21 cellular contexts compared by ENCODE assay signal in genomic region chr3:12960497-12960896, GRCh38.
DNase-seq lines count a peak whose midpoint lies in the region; FAIRE-seq and TF ChIP-seq lines count a peak whose summit lies in the region.
"Had no signal": no experiment of that assay in that cellular context is flagged by ENCODE, and none has a peak within 500 bp of the region (broad histone marks: within the 10 kb centered on the region; RNA-seq: fewer than 3 reads in every experiment).

No MANE protein-coding gene starts in this region.

- FAIRE-seq in GM12892 (lab: Jason Lieb, UNC): no peak
- FAIRE-seq: G401.6 had no signal

- peaks cover 0 to 33% (median 0%) of the 10 kb centered on the region in 11 experiments; a peak in 5 of 22 replicates for H3K36me3 ChIP-seq in BLaER1 treated with 17β-estradiol and CSF1 and Interleukin-3, amounts not matched to agents 10 nM and 100 nM
- H3K36me3 ChIP-seq: cardiac muscle cell had no signal

- H3K9me3 Mint-ChIP-seq in IgD-negative memory B cell: no peaks in the 10 kb centered on the region
- H3K9me3 Mint-ChIP-seq in dendritic cell treated with granulocyte-macrophage colony-stimulating factor and Interleukin-4, amounts not matched to agents 40 ng/mL and 50 ng/mL, for 4 days: no peaks in the 10 kb centered on the region
- H3K9me3 Mint-ChIP-seq in nephron progenitor cell: no peaks in the 10 kb centered on the region
- H3K9me3 Mint-ChIP-seq in type B pancreatic cell: no peaks in the 10 kb centered on the region
- H3K9me3 Mint-ChIP-seq: activated naive CD8-positive, alpha-beta T cell treated with anti-CD3 and anti-CD28 coated beads, Interleukin-2, amount 50 U/mL, for 24 hours had no signal

- no peak for TF ChIP-seq CTCF in nephron progenitor cell (IDR thresholded peaks at IDR 0.05)
- TF ChIP-seq CTCF in type B pancreatic cell (conservative IDR thresholded peaks at IDR 0.05): no peak

- no peaks in the 10 kb centered on the region for H3K27me3 ChIP-seq in BLaER1 treated with 17β-estradiol and CSF1 and Interleukin-3, amounts not matched to agents 10 nM and 100 nM
- H3K27me3 ChIP-seq: cardiac muscle cell, hepatocyte, testis had no signal

- H3K4me2 ChIP-seq in BLaER1 treated with 17β-estradiol and CSF1 and Interleukin-3, amounts not matched to agents 10 nM and 100 nM: peak overlapping the region; percentile 96 to 100 (median 99)
- H3K4me2 ChIP-seq: hepatocyte had no signal

- TF ChIP-seq POLR2A in GM12892 (IDR thresholded peaks at IDR 0.05; ENCODE audit: low read depth, low read length): no peak

- H3K9ac ChIP-seq in BLaER1 treated with 17β-estradiol and CSF1 and Interleukin-3, amounts not matched to agents 10 nM and 100 nM: peak overlapping the region in 9 of 11 experiments; percentile 22 to 83 (median 64); a peak in 17 of 22 replicates
- H3K9ac ChIP-seq: parathyroid adenoma had no signal

- DNase-seq in nephron progenitor cell (no peak), GM12892 (ENCODE audit: insufficient read length) (no peak), UCSD-AML1 (lab: John Stamatoyannopoulos, UW; ENCODE audit: unreplicated experiment) (no peak), type B pancreatic cell (ENCODE audit: extremely low spot score, unreplicated experiment) (no peak), KBM-7 (no peak)
- DNase-seq: activated CD4-positive, alpha-beta T cell treated with anti-CD3 and anti-CD28 coated beads for 36 hours; activated CD8-positive, alpha-beta memory T cell treated with anti-CD3 and anti-CD28 coated beads, Interleukin-2, amount 50 U/mL, for 48 hours; activated naive CD8-positive, alpha-beta T cell treated with anti-CD3 and anti-CD28 coated beads, Interleukin-2, amount 50 U/mL, for 24 hours; effector CD8-positive, alpha-beta T cell; NCI-H1930; NCI-H446 treated with DMSO at 0.1 percent for 48 hours; SHP77 treated with DMSO at 0.1 percent for 48 hours; stimulated activated CD4-positive, alpha-beta T cell treated with anti-CD3 and anti-CD28 coated beads, Interleukin-4, amount 100 ng/mL, for 24 hours; testis had no signal

- H3K4me1 Mint-ChIP-seq in IgD-negative memory B cell (peaks cover 61 to 85% (median 73%) of the 10 kb centered on the region in 3 donors), nephron progenitor cell (peaks cover 51% of the 10 kb centered on the region), type B pancreatic cell (ENCODE audit: unreplicated experiment) (peaks cover 45% of the 10 kb centered on the region)
- peaks cover 100% of the 10 kb centered on the region for H3K4me1 Mint-ChIP-seq in dendritic cell treated with granulocyte-macrophage colony-stimulating factor and Interleukin-4, amounts not matched to agents 40 ng/mL and 50 ng/mL, for 4 days (ENCODE audit: low read depth)

- in situ Hi-C loops in KBM-7 (cut with MboI; ENCODE audit: low pct_unique_long_range_greater_than_20kb, low sequenced_read_pairs): no loop called here

- H3K4me3 Mint-ChIP-seq in IgD-negative memory B cell (peak overlapping the region; percentile 52 to 94 (median 78)), nephron progenitor cell (no peak overlapping the region), type B pancreatic cell (no peak overlapping the region)
- H3K4me3 Mint-ChIP-seq in dendritic cell treated with granulocyte-macrophage colony-stimulating factor and Interleukin-4, amounts not matched to agents 40 ng/mL and 50 ng/mL, for 4 days: peak overlapping the region; percentile 55
- H3K4me3 Mint-ChIP-seq: activated CD4-positive, alpha-beta T cell treated with anti-CD3 and anti-CD28 coated beads for 36 hours; activated naive CD8-positive, alpha-beta T cell treated with anti-CD3 and anti-CD28 coated beads, Interleukin-2, amount 50 U/mL, for 24 hours had no signal

- H3K4me3 ChIP-seq in BLaER1 treated with 17β-estradiol and CSF1 and Interleukin-3, amounts not matched to agents 10 nM and 100 nM: peak overlapping the region in 8 of 10 experiments; percentile 28 to 57 (median 44); a peak in 14 of 20 replicates
- H3K4me3 ChIP-seq: cardiac muscle cell, hepatocyte, testis had no signal

- H3K27ac Mint-ChIP-seq in IgD-negative memory B cell (peak overlapping the region; percentile 13 to 81 (median 74)), nephron progenitor cell (peak overlapping the region; percentile 85), type B pancreatic cell (no peak overlapping the region)
- H3K27ac Mint-ChIP-seq in dendritic cell treated with granulocyte-macrophage colony-stimulating factor and Interleukin-4, amounts not matched to agents 40 ng/mL and 50 ng/mL, for 4 days: peak overlapping the region; percentile 87
- H3K27ac Mint-ChIP-seq: activated CD4-positive, alpha-beta T cell treated with anti-CD3 and anti-CD28 coated beads for 36 hours; activated naive CD8-positive, alpha-beta T cell treated with anti-CD3 and anti-CD28 coated beads, Interleukin-2, amount 50 U/mL, for 24 hours had no signal

- H3K27me3 Mint-ChIP-seq in IgD-negative memory B cell: no peaks in the 10 kb centered on the region
- H3K27me3 Mint-ChIP-seq in dendritic cell treated with granulocyte-macrophage colony-stimulating factor and Interleukin-4, amounts not matched to agents 40 ng/mL and 50 ng/mL, for 4 days: no peaks in the 10 kb centered on the region
- no peaks in the 10 kb centered on the region for H3K27me3 Mint-ChIP-seq in nephron progenitor cell (ENCODE audit: low read depth, poor library complexity)
- H3K27me3 Mint-ChIP-seq in type B pancreatic cell: no peaks in the 10 kb centered on the region
- H3K27me3 Mint-ChIP-seq: activated CD4-positive, alpha-beta T cell treated with anti-CD3 and anti-CD28 coated beads for 36 hours; activated naive CD8-positive, alpha-beta T cell treated with anti-CD3 and anti-CD28 coated beads, Interleukin-2, amount 50 U/mL, for 24 hours had no signal

- peak overlapping the region in 10 of 11 experiments; percentile 5 to 91 (median 80); a peak in 18 of 22 replicates for H3K27ac ChIP-seq in BLaER1 treated with 17β-estradiol and CSF1 and Interleukin-3, amounts not matched to agents 10 nM and 100 nM
- H3K27ac ChIP-seq: cardiac muscle cell, hepatocyte, parathyroid adenoma, testis had no signal

- peaks cover 55 to 100% (median 98%) of the 10 kb centered on the region in 11 experiments for H4K20me1 ChIP-seq in BLaER1 treated with 17β-estradiol and CSF1 and Interleukin-3, amounts not matched to agents 10 nM and 100 nM

- H3K4me1 ChIP-seq in BLaER1 treated with 17β-estradiol and CSF1 and Interleukin-3, amounts not matched to agents 10 nM and 100 nM: peaks cover 100% of the 10 kb centered on the region in 10 experiments

- peaks cover 1% of the 10 kb centered on the region for H3K36me3 Mint-ChIP-seq in IgD-negative memory B cell
- peaks cover 62% of the 10 kb centered on the region for H3K36me3 Mint-ChIP-seq in dendritic cell treated with granulocyte-macrophage colony-stimulating factor and Interleukin-4, amounts not matched to agents 40 ng/mL and 50 ng/mL, for 4 days (ENCODE audit: low read depth)
- H3K36me3 Mint-ChIP-seq in nephron progenitor cell (ENCODE audit: low read depth): no peaks in the 10 kb centered on the region
- no peaks in the 10 kb centered on the region for H3K36me3 Mint-ChIP-seq in type B pancreatic cell

- no peaks in the 10 kb centered on the region for H3K9me3 ChIP-seq in BLaER1 treated with 17β-estradiol and CSF1 and Interleukin-3, amounts not matched to agents 10 nM and 100 nM (replicated peaks in 1 of 11)
- H3K9me3 ChIP-seq: testis had no signal

- intact Hi-C loops in dendritic cell treated with granulocyte-macrophage colony-stimulating factor and Interleukin-4, amounts not matched to agents 40 ng/mL and 50 ng/mL, for 4 days (cut with micrococcal nuclease): no loop called here

Comparison
In these comparisons a context has a peak if more than half of its experiments do, and no peak if none do; other contexts are left out.
1. H3K4me3 Mint-ChIP-seq: peak in IgD-negative memory B cell (4 of 4) and dendritic cell treated with granulocyte-macrophage colony-stimulating factor and Interleukin-4, amounts not matched to agents 40 ng/mL and 50 ng/mL, for 4 days (single experiment); none in nephron progenitor cell (single experiment) and type B pancreatic cell (single experiment).